ENCODE assay signal across 14 cellular contexts in genomic region chr2:54461251-54461650, GRCh38. TPM values are rescaled to one million over a fixed set of nuclear protein-coding genes. Genes with fewer than 3 reads are reported as not detected.
DNase-seq lines count a peak whose midpoint lies in the region; ATAC-seq and TF ChIP-seq lines count a peak whose summit lies in the region.
"Had no signal": no experiment of that assay in that cellular context is flagged by ENCODE, and none has a peak within 500 bp of the region (broad histone marks: within the 10 kb centered on the region; RNA-seq: fewer than 3 reads in every experiment).

No MANE protein-coding gene starts in this region.

- WGBS in heart right ventricle, 2 donors: 11 to 12% methylated on average over 4 of the region's 4 CpGs
- WGBS in stomach, 5 donors: 23 to 47% (median 25%) methylated on average over 4 of the region's 4 CpGs

- in situ Hi-C loops in astrocyte of the spinal cord (cut with HindIII; ENCODE audit: low sequenced_read_pairs): no loop called here

- no peak overlapping the region for H3K4me3 Mint-ChIP-seq in CD8-positive, alpha-beta T cell
- H3K4me3 Mint-ChIP-seq: CD4-positive, CD25-positive, alpha-beta regulatory T cell had no signal

- no peak for TF ChIP-seq EP300 in stomach (IDR thresholded peaks at IDR 0.05)

- H3K27ac ChIP-seq in heart right ventricle (peak overlapping the region in 9 of 10 donors; percentile 30 to 98 (median 75)), stomach (peak overlapping the region in 4 of 5 donors; percentile 6 to 70 (median 46))
- no peak overlapping the region for H3K27ac ChIP-seq in CD8-positive, alpha-beta T cell (ENCODE audit: low read depth, low read length)

- H3K4me1 ChIP-seq in heart right ventricle: peaks cover 12 to 85% (median 72%) of the 10 kb centered on the region in 9 donors
- peaks cover 6 to 77% (median 35%) of the 10 kb centered on the region in 4 donors for H3K4me1 ChIP-seq in stomach
- peaks cover 11% of the 10 kb centered on the region for H3K4me1 ChIP-seq in CD8-positive, alpha-beta T cell (ENCODE audit: insufficient read depth, low read length)

- peak in 5 of 8 donors; percentile 11 to 50 (median 41) for ATAC-seq in heart right ventricle
- no peak for ATAC-seq in CD8-positive, alpha-beta T cell
- ATAC-seq: stimulated activated naive CD8-positive, alpha-beta T cell treated with anti-CD3 and anti-CD28 coated beads, Interleukin-15, Interleukin-2, amounts not matched to agents 100 U/mL and 50 U/mL, for 24 hours had no signal

- H3K27me3 Mint-ChIP-seq in CD8-positive, alpha-beta T cell (ENCODE audit: low read depth): peaks cover 53% of the 10 kb centered on the region

- H3K9me3 ChIP-seq in MG63 (no peaks in the 10 kb centered on the region), heart right ventricle (no peaks in the 10 kb centered on the region), stomach (no peaks in the 10 kb centered on the region)
- no peaks in the 10 kb centered on the region for H3K9me3 ChIP-seq in CD8-positive, alpha-beta T cell (ENCODE audit: low read length)
- H3K9me3 ChIP-seq: HAP-1 had no signal

- H3K4me1 Mint-ChIP-seq in CD8-positive, alpha-beta T cell (ENCODE audit: low read depth): peaks cover 8% of the 10 kb centered on the region

- H3K9me3 Mint-ChIP-seq in CD8-positive, alpha-beta T cell: no peaks in the 10 kb centered on the region

- H3K36me3 Mint-ChIP-seq in CD8-positive, alpha-beta T cell: no peaks in the 10 kb centered on the region
- H3K36me3 Mint-ChIP-seq: CD4-positive, CD25-positive, alpha-beta regulatory T cell had no signal

- TF ChIP-seq POLR2A in stomach (IDR thresholded peaks at IDR 0.05): no peak

- H3K27me3 ChIP-seq in MG63 (no peaks in the 10 kb centered on the region), heart right ventricle (peaks cover 0 to 30% (median 0%) of the 10 kb centered on the region in 7 donors), stomach (peaks cover 0 to 16% (median 11%) of the 10 kb centered on the region in 3 donors)
- peaks cover 28% of the 10 kb centered on the region for H3K27me3 ChIP-seq in CD8-positive, alpha-beta T cell (ENCODE audit: insufficient read depth, low read length)

- POLR2A ChIA-PET in CD8-positive, alpha-beta T cell (lab: Charles Lee): no interaction called here

- H3K36me3 ChIP-seq in MG63: peaks cover 12% of the 10 kb centered on the region
- H3K36me3 ChIP-seq in heart right ventricle: peaks cover 0 to 8% (median 0%) of the 10 kb centered on the region in 9 donors
- H3K36me3 ChIP-seq in stomach: no peaks in the 10 kb centered on the region
- no peaks in the 10 kb centered on the region for H3K36me3 ChIP-seq in CD8-positive, alpha-beta T cell (ENCODE audit: insufficient read depth, low read length)
- H3K36me3 ChIP-seq: HAP-1 had no signal

- H3K4me3 ChIP-seq in MG63: no peak overlapping the region
- H3K4me3 ChIP-seq in astrocyte of the spinal cord (ENCODE audit: low read depth, low read length): no peak overlapping the region
- H3K4me3 ChIP-seq in heart right ventricle: peak overlapping the region in 2 of 10 donors; percentile 0 to 79
- H3K4me3 ChIP-seq in stomach: no peak overlapping the region
- H3K4me3 ChIP-seq in CD8-positive, alpha-beta T cell (ENCODE audit: low read depth, low read length): no peak overlapping the region
- H3K4me3 ChIP-seq: HAP-1 had no signal

- intact Hi-C loops in heart right ventricle (cut with DNase I) (loop anchor here in 3 of 10 donors (5.0 to 10.0 kb wide), 4 partner anchors 36 to 174 kb away; no protein-coding TSS in a partner anchor), stomach (cut with DNase I; ENCODE audit: low total_unique reads) (no loop called here)
- intact Hi-C loops in CD8-positive, alpha-beta T cell (cut with DNase I, micrococcal nuclease): no loop called here

- CTCF ChIA-PET in CD8-positive, alpha-beta T cell (lab: Charles Lee): no interaction called here

- no peak for TF ChIP-seq CTCF in astrocyte of the spinal cord (IDR thresholded peaks at IDR 0.05; ENCODE audit: low read depth, low read length)
- no peak for TF ChIP-seq CTCF in heart right ventricle (IDR thresholded peaks at IDR 0.05)
- TF ChIP-seq CTCF in stomach (IDR thresholded peaks at IDR 0.05): no peak
- no peak for TF ChIP-seq CTCF in CD8-positive, alpha-beta T cell (IDR thresholded peaks at IDR 0.05)

- no peak overlapping the region for H3K27ac Mint-ChIP-seq in CD8-positive, alpha-beta T cell

- DNase-seq in MG63 (peak; percentile 29), astrocyte of the spinal cord (ENCODE audit: low read depth, low spot score) (peak; percentile 22), heart right ventricle (no peak), stomach (no peak), NCI-H2107 treated with DMSO at 0.1 percent for 48 hours (lab: John Stamatoyannopoulos, UW; ENCODE audit: unreplicated experiment) (no peak)
- no peak for DNase-seq in activated CD4-positive, CD25-positive, alpha-beta regulatory T cell treated with anti-CD3 and anti-CD28 coated beads, Interleukin-2, amount 50 U/mL, for 72 hours
- DNase-seq in CD8-positive, alpha-beta T cell: no peak
- DNase-seq in activated naive CD4-positive, alpha-beta T cell (lab: John Stamatoyannopoulos, UW): no peak
- DNase-seq: activated T-cell treated with anti-CD3 and anti-CD28 coated beads, Interleukin-2, amount 50 U/mL, for 1 hour; anterior cingulate cortex; CD4-positive, CD25-positive, alpha-beta regulatory T cell; NCI-H1417; stimulated activated naive CD8-positive, alpha-beta T cell treated with anti-CD3 and anti-CD28 coated beads, Interleukin-15, Interleukin-2, amounts not matched to agents 100 U/mL and 50 U/mL, for 24 hours had no signal

RNA-seq across cellular contexts. Expression of gene SPTBN1, which starts 5.1 kb away (rescaled TPM):
- 73.8 and 75.4 TPM in 2 replicates for total RNA-seq in MG63 (2014; rRNA removed; shearing (Covaris generic); ENCODE audit: low replicate concordance)
- total RNA-seq in heart right ventricle (100 to 1,000 TPM; 366 to 643 (median 507) TPM), stomach (100 to 1,000 TPM; 155 to 475 (median 267) TPM)
- polyA plus RNA-seq in heart right ventricle (100 to 1,000 TPM in 1 of 2 donors, 10 to 100 TPM in 1; 91.1 to 142 TPM), stomach (10 to 100 TPM; 28.7 to 33.6 (median 29.6) TPM)
- 100 to 1,000 TPM; 268 to 278 TPM for total RNA-seq in CD8-positive, alpha-beta T cell

Comparison
In these comparisons a context has a peak if more than half of its experiments do, and no peak if none do; other contexts are left out.
1. DNase-seq: peak in MG63 (single experiment) and astrocyte of the spinal cord (single experiment); none in heart right ventricle (0 of 2), stomach (single experiment), activated CD4-positive, CD25-positive, alpha-beta regulatory T cell treated with anti-CD3 and anti-CD28 coated beads, Interleukin-2, amount 50 U/mL, for 72 hours (single experiment), CD8-positive, alpha-beta T cell (0 of 7), activated naive CD4-positive, alpha-beta T cell (0 of 4) and NCI-H2107 treated with DMSO at 0.1 percent for 48 hours (single experiment).